ENCODE assay signal across 8 cellular contexts in genomic region chr6:36196049-36196879, GRCh38. TPM values are rescaled to one million over a fixed set of nuclear protein-coding genes. Genes with fewer than 3 reads are reported as not detected.
DNase-seq lines count a peak whose midpoint lies in the region; ATAC-seq and TF ChIP-seq lines count a peak whose summit lies in the region.

Gene BRPF3, plus strand, starts transcription at chr6:36196744. Its CDS starts 3,579 bp downstream, at chr6:36200323.

- peaks cover 12% of the 10 kb centered on the region for H3K36me3 ChIP-seq in left ventricle myocardium inferior
- peaks cover 8 to 13% (median 10%) of the 10 kb centered on the region in 4 donors for H3K36me3 ChIP-seq in upper lobe of left lung

- H3K4me3 ChIP-seq in left ventricle myocardium inferior (peak within 1 kb of the TSS; percentile 75), upper lobe of left lung (peak within 1 kb of the TSS; percentile 48 to 90 (median 80))

- WGBS in upper lobe of left lung, 2 donors = 0% methylated on average over 14 to 46 of the region's 81 CpGs

- peaks cover 23% of the 10 kb centered on the region for H3K4me1 Mint-ChIP-seq in HFFc6 (ENCODE audit: low read depth)
- peaks cover 17% of the 10 kb centered on the region for H3K4me1 Mint-ChIP-seq in progenitor cell of endocrine pancreas (ENCODE audit: low read depth)

- DNase-seq in GM03348 (ENCODE audit: low spot score) (peak; percentile 93), HFFc6 (peak; percentile 37), NCI-H1105 treated with DMSO at 0.1 percent for 48 hours (lab: John Stamatoyannopoulos, UW) (peak; percentile 70), amniotic epithelial cell (ENCODE audit: low read depth) (peak; percentile 71), left ventricle myocardium inferior (peak; percentile 83), progenitor cell of endocrine pancreas (ENCODE audit: low spot score, unreplicated experiment) (peak; percentile 78), upper lobe of left lung (peak; percentile 87 to 97)

- H3K27me3 ChIP-seq in left ventricle myocardium inferior (ENCODE audit: low read depth) = no peaks in the 10 kb centered on the region
- no peaks in the 10 kb centered on the region for H3K27me3 ChIP-seq in upper lobe of left lung

- H3K9me3 Mint-ChIP-seq in HFFc6 = no peaks in the 10 kb centered on the region
- H3K9me3 Mint-ChIP-seq in progenitor cell of endocrine pancreas (ENCODE audit: low read depth) = no peaks in the 10 kb centered on the region

- peak; percentile 89 to 91 for ATAC-seq in upper lobe of left lung (ENCODE audit: low FRiP score in 2 of 2)

- H3K27me3 Mint-ChIP-seq in HFFc6 (ENCODE audit: insufficient read depth) (no peaks in the 10 kb centered on the region), progenitor cell of endocrine pancreas (peaks cover 6% of the 10 kb centered on the region)

- H3K9me3 ChIP-seq in left ventricle myocardium inferior (replicated peaks) (no peaks in the 10 kb centered on the region), upper lobe of left lung (no peaks in the 10 kb centered on the region)

- TF ChIP-seq CTCF in HFFc6 (IDR thresholded peaks at IDR 0.05) (peak; percentile 74), left ventricle myocardium inferior (IDR thresholded peaks at IDR 0.05; ENCODE audit: borderline replicate concordance) (peak; percentile 83), progenitor cell of endocrine pancreas (IDR thresholded peaks at IDR 0.05; ENCODE audit: unreplicated experiment) (peak; percentile 64), upper lobe of left lung (IDR thresholded peaks at IDR 0.05) (peak; percentile 88 to 97 (median 94))

- H3K36me3 Mint-ChIP-seq in HFFc6 (ENCODE audit: low read depth) (peaks cover 18% of the 10 kb centered on the region), progenitor cell of endocrine pancreas (ENCODE audit: insufficient read depth) (peaks cover 13% of the 10 kb centered on the region)

- TF ChIP-seq EP300 in upper lobe of left lung (IDR thresholded peaks at IDR 0.05) = no peak

- H3K4me1 ChIP-seq in left ventricle myocardium inferior (peaks cover 25% of the 10 kb centered on the region), upper lobe of left lung (peaks cover 9 to 26% (median 18%) of the 10 kb centered on the region in 4 donors)

- H3K27ac ChIP-seq in left ventricle myocardium inferior (replicated peaks) = peak within 1 kb of the TSS; percentile 96
- H3K27ac ChIP-seq in upper lobe of left lung = peak within 1 kb of the TSS; percentile 96 to 100 (median 98)

- H3K4me3 Mint-ChIP-seq in HFFc6 = peak within 1 kb of the TSS; percentile 94
- H3K4me3 Mint-ChIP-seq in progenitor cell of endocrine pancreas (ENCODE audit: low read depth) = peak within 1 kb of the TSS; percentile 88

- intact Hi-C loops in T-helper 1 cell treated with Interleukin-12 subunit alpha and Interleukin-12 subunit beta and Interleukin-4 antibody, amounts not matched to agents 30 ng/mL and 1 ng/mL, for 36 hours (cut with micrococcal nuclease) = loop anchor here (1.0 to 2.0 kb wide), 5 partner anchors 25 to 485 kb away; no protein-coding TSS in a partner anchor
- intact Hi-C loops in left ventricle myocardium inferior (cut with micrococcal nuclease) = no loop called here

- TF ChIP-seq POLR2A in upper lobe of left lung (IDR thresholded peaks at IDR 0.05) = peak in 1 of 4 donors; percentile 33

- H3K27ac Mint-ChIP-seq in HFFc6 (peak within 1 kb of the TSS; percentile 90), progenitor cell of endocrine pancreas (peak within 1 kb of the TSS; percentile 98)

RNA-seq across cellular contexts. Expression of gene BRPF3, which starts in this region (rescaled TPM):
- total RNA-seq in HFFc6 (2021; fragmentation: NEBNext Ultra II Directional; extraction: Animal tissue kit (Norgen Biotek cat#: 25700)) = 10 to 100 TPM; 26.5 to 32.4 (median 28.9) TPM
- total RNA-seq in T-helper 1 cell treated with Interleukin-12 subunit alpha and Interleukin-12 subunit beta and Interleukin-4 antibody, amounts not matched to agents 30 ng/mL and 1 ng/mL, for 36 hours = 23.3 and 23.8 TPM in 2 replicates
- total RNA-seq in left ventricle myocardium inferior = 18.0 TPM
- total RNA-seq in progenitor cell of endocrine pancreas = 65.8 and 73.1 TPM in 2 replicates
- total RNA-seq in upper lobe of left lung = 10 to 100 TPM; 23.7 to 37.4 (median 33.4) TPM

Comparison
In these comparisons a context has a peak if more than half of its experiments do, and no peak if none do; other contexts are left out.
1. Peak in every context shown above with its lines: DNase-seq, ATAC-seq, H3K4me3 ChIP-seq and H3K27ac ChIP-seq.
2. DNase-seq: peak in every context shown above with its lines; median percentile 93 in GM03348; 92 in upper lobe of left lung; 83 in left ventricle myocardium inferior; 78 in progenitor cell of endocrine pancreas; 71 in amniotic epithelial cell; 70 in NCI-H1105 treated with DMSO at 0.1 percent for 48 hours; 37 in HFFc6.